In genomic region chr1:36223373-36223995, GRCh38 we compare ENCODE assay signal across 8 cellular contexts. TPM values are rescaled to one million over a fixed set of nuclear protein-coding genes. Genes with fewer than 3 reads are reported as not detected.
A peak's percentile ranks its signal among the peaks of the same experiment; 100 is the strongest.
DNase-seq lines count a peak whose midpoint lies in the region; TF ChIP-seq lines count a peak whose summit lies in the region.

No MANE protein-coding gene starts in this region.

- H3K9me3 Mint-ChIP-seq in osteocyte (ENCODE audit: unreplicated experiment): no peaks in the 10 kb centered on the region

- H3K4me3 ChIP-seq in GM23248 (peak overlapping the region; percentile 83), fibroblast of the aortic adventitia (ENCODE audit: low read depth, low read length) (peak overlapping the region; percentile 82)

- H3K27ac Mint-ChIP-seq in osteocyte (ENCODE audit: unreplicated experiment): peak overlapping the region; percentile 100

- peaks cover 39% of the 10 kb centered on the region for H3K79me2 ChIP-seq in GM23248 (ENCODE audit: insufficient read depth)

- H3K4me3 Mint-ChIP-seq in osteocyte (ENCODE audit: unreplicated experiment): peak overlapping the region; percentile 98

- peak overlapping the region; percentile 99 for H3K27ac ChIP-seq in GM23248

- peak overlapping the region; percentile 88 for H2AFZ ChIP-seq in GM23248

- peaks cover 17% of the 10 kb centered on the region for H3K4me1 ChIP-seq in GM23248 (ENCODE audit: insufficient read depth)

- in situ Hi-C loops in GM23248 (cut with MboI): no loop called here

- DNase-seq in SHP77 (lab: John Stamatoyannopoulos, UW) (peak; percentile 19 to 27), SHP77 treated with DMSO at 0.1 percent for 48 hours (lab: John Stamatoyannopoulos, UW) (no peak), GM23248 (peak; percentile 79), LHCN-M2 (ENCODE audit: low read depth) (peak; percentile 57), fibroblast of the aortic adventitia (ENCODE audit: low read depth) (peak; percentile 71), osteocyte (ENCODE audit: extremely low spot score, unreplicated experiment) (no peak), NCI-H2029 (lab: John Stamatoyannopoulos, UW) (no peak)
- peak; percentile 8 for DNase-seq in activated CD8-positive, alpha-beta memory T cell treated with anti-CD3 and anti-CD28 coated beads, Interleukin-2, amount 50 U/mL, for 24 hours (ENCODE audit: extremely low read depth)

- peaks cover 7% of the 10 kb centered on the region for H3K36me3 Mint-ChIP-seq in osteocyte (ENCODE audit: unreplicated experiment)

- peak overlapping the region; percentile 88 for H3K4me2 ChIP-seq in GM23248 (ENCODE audit: unreplicated experiment)

- TF ChIP-seq CTCF in fibroblast of the aortic adventitia (IDR thresholded peaks at IDR 0.05; ENCODE audit: insufficient read depth, low read length) (no peak), osteocyte (IDR thresholded peaks at IDR 0.05) (no peak)

- peak overlapping the region; percentile 97 for H3K9ac ChIP-seq in GM23248

- H3K27me3 ChIP-seq in GM23248 (replicated peaks; ENCODE audit: insufficient read depth): no peaks in the 10 kb centered on the region

- H3K4me1 Mint-ChIP-seq in osteocyte (ENCODE audit: unreplicated experiment): peaks cover 29% of the 10 kb centered on the region

- H3K36me3 ChIP-seq in GM23248 (ENCODE audit: low read depth): no peaks in the 10 kb centered on the region

- 7 to 9% methylated on average over 16 of the region's 16 CpGs for whole genome bisulfite sequencing in GM23248 (ENCODE audit: low coverage in 1 of 2, low lambda C conversion rate in 2 of 2, missing lambda C conversion rate in 2 of 2), 2 experiments

- no peaks in the 10 kb centered on the region for H3K9me2 ChIP-seq in GM23248 (ENCODE audit: insufficient read depth)

- no peaks in the 10 kb centered on the region for H3K27me3 Mint-ChIP-seq in osteocyte (ENCODE audit: unreplicated experiment)

- peaks cover 30% of the 10 kb centered on the region for H3F3A ChIP-seq in GM23248 (ENCODE audit: insufficient read depth)

- peaks cover 11% of the 10 kb centered on the region; the same call in 1 of the 2 replicates for H4K20me1 ChIP-seq in GM23248 (ENCODE audit: insufficient read depth)

- H3K9me3 ChIP-seq in GM23248 (ENCODE audit: low read depth): no peaks in the 10 kb centered on the region

RNA-seq across cellular contexts. Expression of gene THRAP3, which starts 0.8 kb away (rescaled TPM):
- total RNA-seq in GM23248 (2014; rRNA removed; shearing (Covaris generic)): 57.3 and 61.5 TPM in 2 replicates
- 91.9 and 95.2 TPM in 2 replicates for polyA plus RNA-seq in GM23248 (2016; fragmentation: Nextera tagmentation; extraction: Ambion mirVana)
- 71.0 and 87.7 TPM in 2 replicates for total RNA-seq in LHCN-M2 (2014; rRNA removed)
- polyA plus RNA-seq in LHCN-M2 (2012): 41.5 TPM
- total RNA-seq in fibroblast of the aortic adventitia (ENCODE audit: low replicate concordance): 47.8 and 130 TPM in 2 replicates
- total RNA-seq in osteocyte: 117 and 118 TPM in 2 replicates

Comparison
In these comparisons a context has a peak if more than half of its experiments do, and no peak if none do; other contexts are left out.
1. DNase-seq: peak in SHP77 (2 of 2), GM23248 (single experiment), LHCN-M2 (single experiment), activated CD8-positive, alpha-beta memory T cell treated with anti-CD3 and anti-CD28 coated beads, Interleukin-2, amount 50 U/mL, for 24 hours (single experiment) and fibroblast of the aortic adventitia (single experiment); none in SHP77 treated with DMSO at 0.1 percent for 48 hours (single experiment), osteocyte (single experiment) and NCI-H2029 (single experiment).